Comparison of ENCODE assay signal across 20 cellular contexts in the genomic region with DNA sequence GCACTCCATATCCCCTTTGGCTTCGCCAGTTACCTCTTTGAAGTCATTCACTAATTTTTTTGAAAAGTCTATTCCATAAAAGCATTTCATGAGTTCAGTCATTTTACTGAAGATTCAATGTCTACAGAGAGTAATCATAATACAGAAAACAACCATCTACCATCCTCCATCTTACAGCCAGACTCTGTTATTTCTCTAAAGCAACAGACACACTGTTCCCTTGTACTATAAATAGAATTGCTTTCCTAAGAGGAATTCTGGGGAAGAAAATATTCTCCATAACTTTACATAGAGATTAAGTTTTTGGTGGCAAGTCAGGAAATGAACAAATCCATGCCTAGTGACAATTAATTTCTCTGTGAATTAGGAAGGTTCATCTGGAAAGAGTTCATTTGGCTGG. TPM values are rescaled to one million over a fixed set of nuclear protein-coding genes. Genes with fewer than 3 reads are reported as not detected.
DNase-seq lines count a peak whose midpoint lies in the region; ATAC-seq, FAIRE-seq and TF ChIP-seq lines count a peak whose summit lies in the region.
"Had no signal": no experiment of that assay in that cellular context is flagged by ENCODE, and none has a peak within 500 bp of the region (broad histone marks: within the 10 kb centered on the region; RNA-seq: fewer than 3 reads in every experiment).

No MANE protein-coding gene starts in this region.

- TF ChIP-seq EP300 in gastroesophageal sphincter (IDR thresholded peaks at IDR 0.05), result no peak

- H3K9me3 ChIP-seq in ascending aorta (no peaks in the 10 kb centered on the region), gastroesophageal sphincter (no peaks in the 10 kb centered on the region), gastrocnemius medialis (no peaks in the 10 kb centered on the region)
- H3K9me3 ChIP-seq: BE2C had no signal

- FAIRE-seq in GM18507 (lab: Jason Lieb, UNC), result peak; percentile 9
- FAIRE-seq: D721Med, RCC 7860 had no signal

- TF ChIP-seq POLR2A in gastroesophageal sphincter (IDR thresholded peaks at IDR 0.05) (no peak), gastrocnemius medialis (IDR thresholded peaks at IDR 0.05) (no peak)

- DNase-seq in GM18507 (ENCODE audit: extremely low spot score, insufficient read length, low read depth) (no peak), ascending aorta (ENCODE audit: low spot score in 2 of 2) (no peak), gastrocnemius medialis (no peak), NCI-H446 (lab: John Stamatoyannopoulos, UW) (no peak), GM13976 (ENCODE audit: low spot score) (no peak)
- no peak for DNase-seq in stimulated activated CD4-positive, alpha-beta T cell treated with anti-CD3 and anti-CD28 coated beads, Interleukin-4, amount 100 ng/mL, for 1 hour
- no peak for DNase-seq in stimulated activated CD4-positive, alpha-beta T cell treated with anti-CD3 and anti-CD28 coated beads, Interleukin-1b, Interleukin-23, amount 100 ng/mL, for 48 hours
- DNase-seq: BE2C, EL, H7, NCI-H1105, NCI-H146, NCI-H2029, NCI-H226, NCI-H524, NCI-H774 had no signal

- WGBS in gastroesophageal sphincter (ENCODE audit: low coverage in 1 of 2), 2 donors, result 45 to 54% methylated on average over 1 of the region's 1 CpG

- in situ Hi-C loops in gastrocnemius medialis (cut with MboI; ENCODE audit: low sequenced_read_pairs in 4 of 4) (no loop called here), GM13976 (cut with MboI; ENCODE audit: low sequenced_read_pairs, unreplicated experiment) (no loop called here)

- H3K27me3 ChIP-seq in ascending aorta (peaks cover 6% of the 10 kb centered on the region), gastroesophageal sphincter (no peaks in the 10 kb centered on the region), gastrocnemius medialis (no peaks in the 10 kb centered on the region)
- H3K27me3 ChIP-seq: BE2C had no signal

- ATAC-seq in gastroesophageal sphincter (no peak), gastrocnemius medialis (peak in 1 of 2 donors; percentile 52)

- peaks cover 0 to 5% of the 10 kb centered on the region in 2 donors for H3K4me1 ChIP-seq in ascending aorta
- H3K4me1 ChIP-seq in gastroesophageal sphincter, result peaks cover 0 to 16% (median 0%) of the 10 kb centered on the region in 3 donors
- peaks cover 10 to 12% of the 10 kb centered on the region in 2 donors for H3K4me1 ChIP-seq in gastrocnemius medialis
- H3K4me1 ChIP-seq: BE2C had no signal

- no peak for TF ChIP-seq CTCF in ascending aorta (IDR thresholded peaks at IDR 0.05)
- no peak for TF ChIP-seq CTCF in gastroesophageal sphincter (IDR thresholded peaks at IDR 0.05)
- TF ChIP-seq CTCF in gastrocnemius medialis (IDR thresholded peaks at IDR 0.05 in 4 of 5, conservative IDR thresholded peaks at IDR 0.05 in 1 of 5), result no peak
- TF ChIP-seq CTCF in GM13976 (IDR thresholded peaks at IDR 0.05; ENCODE audit: borderline replicate concordance, control extremely low read depth, extremely low read depth, insufficient read depth, missing control alignments), result no peak

- H3K36me3 ChIP-seq in ascending aorta, result no peaks in the 10 kb centered on the region
- no peaks in the 10 kb centered on the region for H3K36me3 ChIP-seq in gastroesophageal sphincter
- no peaks in the 10 kb centered on the region for H3K36me3 ChIP-seq in gastrocnemius medialis
- H3K36me3 ChIP-seq: BE2C had no signal

- no peak overlapping the region for H3K4me3 ChIP-seq in ascending aorta
- H3K4me3 ChIP-seq in gastroesophageal sphincter, result no peak overlapping the region
- no peak overlapping the region for H3K4me3 ChIP-seq in gastrocnemius medialis

- H3K27ac ChIP-seq in ascending aorta, result peak overlapping the region; percentile 22 to 35
- peak overlapping the region; percentile 59 to 72 (median 68) for H3K27ac ChIP-seq in gastroesophageal sphincter
- peak overlapping the region; percentile 24 to 56 (median 36) for H3K27ac ChIP-seq in gastrocnemius medialis

- intact Hi-C loops in ascending aorta (cut with DNase I), result no loop called here
- intact Hi-C loops in gastrocnemius medialis (cut with DNase I; ENCODE audit: low total_unique reads), result no loop called here

RNA-seq across cellular contexts. Expression of a gene that starts 37.0 kb away (rescaled TPM):
- 0.53 TPM for total RNA-seq in ascending aorta
- 10 to 100 TPM in 3 of 4 donors, 1 to 10 TPM in 1; 9.2 to 20.5 (median 13.9) TPM for total RNA-seq in gastroesophageal sphincter
- 1 to 10 TPM; 2.8 to 8.8 (median 5.1) TPM for total RNA-seq in gastrocnemius medialis

RNA-seq across cellular contexts. Expression of a gene that starts 57.3 kb away (rescaled TPM):
- total RNA-seq in ascending aorta, result 19.7 TPM
- total RNA-seq in gastroesophageal sphincter, result 10 to 100 TPM in 2 of 4 donors, 1 to 10 TPM in 2; 4.0 to 40.3 (median 19.6) TPM
- total RNA-seq in gastrocnemius medialis, result 1 to 10 TPM; 1.8 to 6.7 (median 5.1) TPM
- total RNA-seq: A673 had no signal
